ENCODE assay signal across 21 cellular contexts in genomic region chr7:127854383-127854782, GRCh38.
DNase-seq lines count a peak whose midpoint lies in the region; ATAC-seq, FAIRE-seq and TF ChIP-seq lines count a peak whose summit lies in the region.
"Had no signal": no experiment of that assay in that cellular context is flagged by ENCODE, and none has a peak within 500 bp of the region (broad histone marks: within the 10 kb centered on the region; RNA-seq: fewer than 3 reads in every experiment).

No MANE protein-coding gene starts in this region.

- no peaks in the 10 kb centered on the region for H3K9me3 Mint-ChIP-seq in stimulated activated memory B cell treated with anti-CD40 and anti-IgM and Interleukin-4, amounts not matched to agents 10 μg/mL and 1 μg/mL and 100 μg/mL, for 72 hours
- H3K9me3 Mint-ChIP-seq in CD8-positive, alpha-beta T cell: no peaks in the 10 kb centered on the region
- no peaks in the 10 kb centered on the region for H3K9me3 Mint-ChIP-seq in activated naive CD4-positive, alpha-beta T cell treated with anti-CD3 and anti-CD28 coated beads, Interleukin-2, amount 50 U/mL, for 72 hours
- H3K9me3 Mint-ChIP-seq: CD14-positive monocyte had no signal

- FAIRE-seq in A549 (lab: Jason Lieb, UNC): no peak
- FAIRE-seq: D721Med, G401.6, GM12891, GM19239 had no signal

- 87% methylated on average over 2 of the region's 2 CpGs for WGBS in A549 (ENCODE audit: missing lambda C conversion rate)

- no peak for TF ChIP-seq EP300 in A549 (IDR thresholded peaks at IDR 0.05)

- H3K4me2 ChIP-seq in A549: no peak overlapping the region
- H3K4me2 ChIP-seq: BLaER1 had no signal

- POLR2A ChIA-PET in A549 (lab: Yijun Ruan, JAX): no interaction called here
- POLR2A ChIA-PET in CD8-positive, alpha-beta T cell (lab: Charles Lee): interaction anchor here (0.6 kb wide), 1 partner anchor 11 kb away, joined by 4 read pairs; no protein-coding TSS in a partner anchor

- H3K36me3 ChIP-seq in CD8-positive, alpha-beta T cell (ENCODE audit: insufficient read depth, low read length): no peaks in the 10 kb centered on the region
- H3K36me3 ChIP-seq: BE2C had no signal

- H3K27ac ChIP-seq in A549: no peak overlapping the region
- H3K27ac ChIP-seq in CD8-positive, alpha-beta T cell (ENCODE audit: low read depth, low read length): no peak overlapping the region
- H3K27ac ChIP-seq: 22Rv1, BLaER1 had no signal

- TF ChIP-seq POLR2A in A549 (IDR thresholded peaks at IDR 0.05; ENCODE audit: low read length): no peak

- intact Hi-C loops in CD8-positive, alpha-beta T cell (cut with DNase I, micrococcal nuclease): loop anchor here in 1 of 2 experiments (10.0 kb wide), 3 partner anchors 50 to 490 kb away; partner anchors contain the start of gene RBM28

- H3K27me3 ChIP-seq in CD8-positive, alpha-beta T cell (ENCODE audit: insufficient read depth, low read length): no peaks in the 10 kb centered on the region
- H3K27me3 ChIP-seq: BE2C, BLaER1 had no signal

- no peaks in the 10 kb centered on the region for H3K4me1 ChIP-seq in A549
- H3K4me1 ChIP-seq in CD8-positive, alpha-beta T cell (ENCODE audit: insufficient read depth, low read length): peaks cover 31% of the 10 kb centered on the region
- H3K4me1 ChIP-seq: BE2C, Caco-2 had no signal

- H3K36me3 Mint-ChIP-seq in T-helper 17 cell (ENCODE audit: low read depth): peaks cover 9% of the 10 kb centered on the region
- H3K36me3 Mint-ChIP-seq in stimulated activated memory B cell treated with anti-CD40 and anti-IgM and Interleukin-4, amounts not matched to agents 10 μg/mL and 1 μg/mL and 100 μg/mL, for 72 hours: peaks cover 48% of the 10 kb centered on the region
- H3K36me3 Mint-ChIP-seq in CD8-positive, alpha-beta T cell: peaks cover 10% of the 10 kb centered on the region
- H3K36me3 Mint-ChIP-seq in activated naive CD4-positive, alpha-beta T cell treated with anti-CD3 and anti-CD28 coated beads, Interleukin-2, amount 50 U/mL, for 72 hours: peaks cover 6 to 38% of the 10 kb centered on the region in 2 donors

- H3K4me3 Mint-ChIP-seq in T-helper 17 cell: no peak overlapping the region
- no peak overlapping the region for H3K4me3 Mint-ChIP-seq in stimulated activated memory B cell treated with anti-CD40 and anti-IgM and Interleukin-4, amounts not matched to agents 10 μg/mL and 1 μg/mL and 100 μg/mL, for 72 hours
- H3K4me3 Mint-ChIP-seq in CD8-positive, alpha-beta T cell: no peak overlapping the region
- H3K4me3 Mint-ChIP-seq: CD14-positive monocyte; CD4-positive, alpha-beta memory T cell; CD4-positive, CD25-positive, alpha-beta regulatory T cell had no signal

- H3K4me3 ChIP-seq in A549: no peak overlapping the region
- no peak overlapping the region for H3K4me3 ChIP-seq in CD8-positive, alpha-beta T cell (ENCODE audit: low read depth, low read length)
- H3K4me3 ChIP-seq: BLaER1 had no signal

- DNase-seq in A549 (ENCODE audit: low read depth in 1 of 2, low spot score in 1 of 2) (no peak), T-helper 17 cell (no peak)
- no peak for DNase-seq in CD8-positive, alpha-beta T cell
- no peak for DNase-seq in activated naive CD4-positive, alpha-beta T cell treated with anti-CD3 and anti-CD28 coated beads, Interleukin-2, amount 50 U/mL, for 72 hours (ENCODE audit: low spot score in 2 of 2)
- DNase-seq: ACHN; BE2C; C1 segment of cervical spinal cord; Caco-2; Calu3; CD4-positive, alpha-beta memory T cell; CD4-positive, CD25-positive, alpha-beta regulatory T cell; DMS79 treated with DMSO at 0.1 percent for 48 hours; GF-D8 had no signal

- CTCF ChIA-PET in A549 (lab: Yijun Ruan, JAX): interaction anchor here (1.0 kb wide), 1 partner anchor 20 kb away, joined by 4 read pairs; no protein-coding TSS in a partner anchor
- CTCF ChIA-PET in CD8-positive, alpha-beta T cell (lab: Charles Lee): no interaction called here

- no peaks in the 10 kb centered on the region for H3K27me3 Mint-ChIP-seq in T-helper 17 cell
- H3K27me3 Mint-ChIP-seq in stimulated activated memory B cell treated with anti-CD40 and anti-IgM and Interleukin-4, amounts not matched to agents 10 μg/mL and 1 μg/mL and 100 μg/mL, for 72 hours: no peaks in the 10 kb centered on the region
- H3K27me3 Mint-ChIP-seq in CD8-positive, alpha-beta T cell (ENCODE audit: low read depth): peaks cover 11% of the 10 kb centered on the region
- H3K27me3 Mint-ChIP-seq: CD4-positive, CD25-positive, alpha-beta regulatory T cell had no signal

- peak overlapping the region; percentile 57 for H3K27ac Mint-ChIP-seq in T-helper 17 cell
- peak overlapping the region; percentile 30 for H3K27ac Mint-ChIP-seq in stimulated activated memory B cell treated with anti-CD40 and anti-IgM and Interleukin-4, amounts not matched to agents 10 μg/mL and 1 μg/mL and 100 μg/mL, for 72 hours
- no peak overlapping the region for H3K27ac Mint-ChIP-seq in CD8-positive, alpha-beta T cell
- no peak overlapping the region for H3K27ac Mint-ChIP-seq in activated naive CD4-positive, alpha-beta T cell treated with anti-CD3 and anti-CD28 coated beads, Interleukin-2, amount 50 U/mL, for 72 hours
- H3K27ac Mint-ChIP-seq: CD14-positive monocyte; CD4-positive, CD25-positive, alpha-beta regulatory T cell had no signal

- H3K9me3 ChIP-seq in A549 (no peaks in the 10 kb centered on the region), T-helper 17 cell (ENCODE audit: control insufficient read depth, low read length, poor library complexity, severe bottlenecking) (no peaks in the 10 kb centered on the region)
- H3K9me3 ChIP-seq in CD8-positive, alpha-beta T cell (ENCODE audit: low read length): no peaks in the 10 kb centered on the region
- H3K9me3 ChIP-seq: BE2C, BLaER1, Caco-2 had no signal

- ATAC-seq in A549: no peak
- no peak for ATAC-seq in T-helper 17 cell
- ATAC-seq in stimulated activated memory B cell treated with anti-CD40 and anti-IgM and Interleukin-4, amounts not matched to agents 10 μg/mL and 1 μg/mL and 100 μg/mL, for 72 hours: no peak
- ATAC-seq in CD8-positive, alpha-beta T cell: no peak
- ATAC-seq in activated naive CD4-positive, alpha-beta T cell treated with anti-CD3 and anti-CD28 coated beads, Interleukin-2, amount 50 U/mL, for 72 hours: no peak

- TF ChIP-seq CTCF in A549 (IDR thresholded peaks at IDR 0.05): no peak
- TF ChIP-seq CTCF in CD8-positive, alpha-beta T cell (IDR thresholded peaks at IDR 0.05): no peak

- peaks cover 37% of the 10 kb centered on the region for H3K4me1 Mint-ChIP-seq in T-helper 17 cell
- H3K4me1 Mint-ChIP-seq in stimulated activated memory B cell treated with anti-CD40 and anti-IgM and Interleukin-4, amounts not matched to agents 10 μg/mL and 1 μg/mL and 100 μg/mL, for 72 hours: peaks cover 35% of the 10 kb centered on the region
- peaks cover 43% of the 10 kb centered on the region for H3K4me1 Mint-ChIP-seq in CD8-positive, alpha-beta T cell (ENCODE audit: low read depth)

- no peak for TF ChIP-seq RAD21 in A549 (conservative IDR thresholded peaks at IDR 0.05 in 1 of 2, IDR thresholded peaks at IDR 0.05 in 1 of 2)

TF ChIP-seq in A549, 52 proteins besides CTCF, POLR2A, EP300 and RAD21:
- TF ChIP-seq ZC3H11A (IDR thresholded peaks at IDR 0.05): peak; percentile 87
- TF ChIP-seq NR3C1 (IDR thresholded peaks at IDR 0.05): no peak

Comparison
In these comparisons a context has a peak if more than half of its experiments do, and no peak if none do; other contexts are left out.
1. H3K27ac Mint-ChIP-seq: peak in T-helper 17 cell (single experiment) and stimulated activated memory B cell treated with anti-CD40 and anti-IgM and Interleukin-4, amounts not matched to agents 10 μg/mL and 1 μg/mL and 100 μg/mL, for 72 hours (single experiment); none in CD8-positive, alpha-beta T cell (single experiment) and activated naive CD4-positive, alpha-beta T cell treated with anti-CD3 and anti-CD28 coated beads, Interleukin-2, amount 50 U/mL, for 72 hours (0 of 2).